In the genomic region with DNA sequence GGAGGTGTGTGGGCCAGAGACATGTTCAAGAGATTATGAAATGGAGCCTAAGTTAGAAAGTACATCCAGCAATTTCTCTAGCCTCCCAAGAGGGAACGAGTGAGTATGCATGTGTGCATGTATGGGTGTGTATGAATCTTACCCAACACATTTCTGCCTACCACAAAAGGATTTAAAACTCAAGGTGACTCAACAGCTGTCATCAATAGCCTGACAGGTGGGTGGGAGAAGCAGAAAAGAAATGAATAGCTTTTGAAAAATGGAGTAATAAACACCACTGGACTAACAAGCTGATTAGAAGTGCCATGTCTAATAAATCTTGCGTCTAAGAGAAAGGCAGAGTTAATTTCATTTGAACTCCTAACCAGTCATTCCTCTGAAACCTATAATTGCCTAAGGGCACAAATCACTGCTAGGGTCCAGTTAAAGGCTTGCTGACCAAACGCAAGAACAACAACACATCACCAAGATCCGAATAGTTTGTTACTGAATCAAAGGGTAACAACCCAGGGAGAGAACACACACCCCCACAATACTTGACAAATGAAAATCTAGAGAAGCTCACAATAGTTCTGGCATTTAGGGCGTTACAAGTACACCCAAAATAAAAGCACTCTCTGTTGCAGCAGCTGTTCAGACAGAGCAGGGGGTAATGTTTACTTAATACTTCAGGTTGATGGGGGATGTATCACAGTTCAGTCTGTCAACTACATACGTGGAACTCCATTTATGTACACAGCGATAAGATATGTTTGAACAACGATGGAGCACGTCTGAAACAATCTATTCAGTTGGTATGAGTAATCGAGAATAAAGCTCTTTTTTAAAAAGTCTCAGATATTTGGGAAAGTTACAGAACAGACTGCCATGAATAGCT, we compare ENCODE assay signal across 8 cellular contexts. TPM values are rescaled to one million over a fixed set of nuclear protein-coding genes. Genes with fewer than 3 reads are reported as not detected.
DNase-seq lines count a peak whose midpoint lies in the region; ATAC-seq and TF ChIP-seq lines count a peak whose summit lies in the region.

No MANE protein-coding gene starts in this region.

- no peak for TF ChIP-seq POLR2A in GM18505 (IDR thresholded peaks at IDR 0.05; ENCODE audit: borderline replicate concordance, extremely low read depth, insufficient read depth, insufficient read length)
- no peak for TF ChIP-seq POLR2A in sigmoid colon (IDR thresholded peaks at IDR 0.05)

- peaks cover 30% of the 10 kb centered on the region for H3F3A ChIP-seq in neural progenitor cell (ENCODE audit: low read depth)

- TF ChIP-seq CTCF in colonic mucosa (IDR thresholded peaks at IDR 0.05) = no peak
- no peak for TF ChIP-seq CTCF in neural progenitor cell (IDR thresholded peaks at IDR 0.05)
- no peak for TF ChIP-seq CTCF in sigmoid colon (IDR thresholded peaks at IDR 0.05)

- H4K20me1 ChIP-seq in neural progenitor cell (ENCODE audit: low read depth) = peaks cover 45% of the 10 kb centered on the region

- TF ChIP-seq EP300 in sigmoid colon (IDR thresholded peaks at IDR 0.05) = no peak

- peak overlapping the region; percentile 98 for H3K4me2 ChIP-seq in neural progenitor cell

- peaks cover 16% of the 10 kb centered on the region for H3K36me3 Mint-ChIP-seq in neural progenitor cell

- H3K9me3 ChIP-seq in colonic mucosa (no peaks in the 10 kb centered on the region), neural progenitor cell (ENCODE audit: low read depth) (no peaks in the 10 kb centered on the region), sigmoid colon (no peaks in the 10 kb centered on the region)

- no peaks in the 10 kb centered on the region for H3K27me3 ChIP-seq in colonic mucosa
- H3K27me3 ChIP-seq in neural progenitor cell = no peaks in the 10 kb centered on the region
- H3K27me3 ChIP-seq in sigmoid colon = no peaks in the 10 kb centered on the region

- peaks cover 3% of the 10 kb centered on the region for H3K27me3 Mint-ChIP-seq in neural progenitor cell (ENCODE audit: insufficient read depth, low read depth)

- no peak for DNase-seq in activated CD4-positive, CD25-positive, alpha-beta regulatory T cell (lab: John Stamatoyannopoulos, UW)
- DNase-seq in NCI-H345 (lab: John Stamatoyannopoulos, UW) (peak; percentile 94), colonic mucosa (no peak), neural progenitor cell (ENCODE audit: low spot score) (no peak), sigmoid colon (no peak)

- peaks cover 57% of the 10 kb centered on the region for H3K79me2 ChIP-seq in neural progenitor cell (ENCODE audit: low read depth)

- H2AFZ ChIP-seq in neural progenitor cell (replicated peaks) = no peak overlapping the region

- intact Hi-C loops in colonic mucosa (cut with DNase I) (no loop called here), sigmoid colon (cut with DNase I) (no loop called here)

- H3K4me3 ChIP-seq in colonic mucosa = peak overlapping the region; percentile 67
- H3K4me3 ChIP-seq in neural progenitor cell = peak overlapping the region; percentile 97
- H3K4me3 ChIP-seq in sigmoid colon = peak overlapping the region in 2 of 4 donors; percentile 67 to 82

- H3K27ac ChIP-seq in colonic mucosa (peak overlapping the region; percentile 96), neural progenitor cell (no peak overlapping the region), sigmoid colon (peak overlapping the region in 1 of 4 donors; percentile 96)

- ATAC-seq in activated CD4-positive, CD25-positive, alpha-beta regulatory T cell treated with anti-CD3 and anti-CD28 coated beads, Interleukin-2, amount 50 U/mL, for 24 hours = peak; percentile 22 to 48
- no peak for ATAC-seq in GM18498 (IDR thresholded peaks at IDR 0.05; ENCODE audit: unreplicated experiment)
- no peak for ATAC-seq in GM18505 (IDR thresholded peaks at IDR 0.05; ENCODE audit: unreplicated experiment)

- H3K4me3 Mint-ChIP-seq in neural progenitor cell = peak overlapping the region; percentile 98

- H3K36me3 ChIP-seq in colonic mucosa = peaks cover 6% of the 10 kb centered on the region
- H3K36me3 ChIP-seq in neural progenitor cell = peaks cover 4% of the 10 kb centered on the region
- peaks cover 0 to 33% (median 9%) of the 10 kb centered on the region in 4 donors for H3K36me3 ChIP-seq in sigmoid colon

- H3K4me1 ChIP-seq in colonic mucosa = no peaks in the 10 kb centered on the region
- peaks cover 26% of the 10 kb centered on the region for H3K4me1 ChIP-seq in neural progenitor cell
- peaks cover 0 to 60% (median 53%) of the 10 kb centered on the region in 4 donors for H3K4me1 ChIP-seq in sigmoid colon

- H3K9me3 Mint-ChIP-seq in neural progenitor cell = no peaks in the 10 kb centered on the region

- H3K27ac Mint-ChIP-seq in neural progenitor cell = no peak overlapping the region

- 16 to 64% methylated on average over 10 of the region's 10 CpGs for WGBS in sigmoid colon, 2 donors

- peaks cover 33% of the 10 kb centered on the region for H3K4me1 Mint-ChIP-seq in neural progenitor cell

- H3K9ac ChIP-seq in colonic mucosa (ENCODE audit: low read depth in 2 of 2, low read length in 2 of 2) = peak overlapping the region in 1 of 2 donors; percentile 93
- peak overlapping the region; percentile 83 for H3K9ac ChIP-seq in neural progenitor cell

RNA-seq across cellular contexts. Expression of a gene that starts 1.4 kb away (rescaled TPM):
- total RNA-seq in colonic mucosa (10 to 100 TPM; 53.2 to 66.0 TPM), neural progenitor cell (ENCODE audit: low replicate concordance) (58.2 and 58.3 TPM in 2 replicates), sigmoid colon (10 to 100 TPM; 24.8 to 50.4 (median 34.8) TPM)
- polyA plus RNA-seq in sigmoid colon = 10 to 100 TPM in 2 of 3 donors, 1 to 10 TPM in 1; 8.3 to 36.9 (median 10.2) TPM

RNA-seq across cellular contexts. Expression of a gene that starts 1.8 kb away (rescaled TPM):
- total RNA-seq in colonic mucosa (10 to 100 TPM in 1 of 2 donors, 1 to 10 TPM in 1; 9.7 to 18.0 TPM), neural progenitor cell (ENCODE audit: low replicate concordance) (5.8 and 19.2 TPM in 2 replicates), sigmoid colon (10 to 100 TPM; 11.7 to 26.3 (median 14.3) TPM)
- polyA plus RNA-seq in sigmoid colon = 10 to 100 TPM in 1 of 3 donors, 1 to 10 TPM in 2; 3.6 to 14.3 (median 4.2) TPM

RNA-seq across cellular contexts. Expression of a gene that starts 17.3 kb away (rescaled TPM):
- 1 to 10 TPM in 1 of 2 donors, under 1 TPM in 1; 0.67 to 1.1 TPM for total RNA-seq in colonic mucosa
- total RNA-seq in neural progenitor cell (ENCODE audit: low replicate concordance) = not detected in 2 replicates
- 1 to 10 TPM in 1 of 4 donors, under 1 TPM in 3; 0.27 to 1.2 (median 0.46) TPM for total RNA-seq in sigmoid colon
- 1 to 10 TPM in 1 of 3 donors, not detected in 2; 1.2 TPM for polyA plus RNA-seq in sigmoid colon

Comparison
In these comparisons a context has a peak if more than half of its experiments do, and no peak if none do; other contexts are left out.
1. ATAC-seq: peak in activated CD4-positive, CD25-positive, alpha-beta regulatory T cell treated with anti-CD3 and anti-CD28 coated beads, Interleukin-2, amount 50 U/mL, for 24 hours (2 of 2); none in GM18498 (single experiment) and GM18505 (single experiment).